Comparison of ENCODE assay signal across 12 cellular contexts in genomic region chr20:3798908-3799248, GRCh38. TPM values are rescaled to one million over a fixed set of nuclear protein-coding genes. Genes with fewer than 3 reads are reported as not detected.
A peak's percentile ranks its signal among the peaks of the same experiment; 100 is the strongest.
DNase-seq lines count a peak whose midpoint lies in the region; ATAC-seq, FAIRE-seq and TF ChIP-seq lines count a peak whose summit lies in the region.
"Had no signal": no experiment of that assay in that cellular context is flagged by ENCODE, and none has a peak within 500 bp of the region (broad histone marks: within the 10 kb centered on the region; RNA-seq: fewer than 3 reads in every experiment).

No MANE protein-coding gene starts in this region.

- H3K27ac ChIP-seq in SK-N-SH (ENCODE audit: low read depth in 2 of 2, low read length in 1 of 2): peak overlapping the region in 1 of 2 experiments; percentile 70; a peak in 2 of 4 replicates
- H3K27ac ChIP-seq in RWPE2 (ENCODE audit: poor library complexity, severe bottlenecking): peak overlapping the region; percentile 74
- peak overlapping the region; percentile 22 to 83 for H3K27ac ChIP-seq in small intestine (ENCODE audit: low read depth in 1 of 2, low read length in 1 of 2)

- H3K9ac ChIP-seq in SK-N-SH: 0 out of 2 replicates have a peak overlapping the region, but pooled peaks have one; percentile 21

- no peaks in the 10 kb centered on the region for H4K20me1 ChIP-seq in SK-N-SH (ENCODE audit: insufficient read depth)

- ATAC-seq in SK-N-SH treated with all-trans-retinoic acid at 6 μM for 48 hours: no peak
- no peak for ATAC-seq in RWPE2 (ENCODE audit: low read depth)
- ATAC-seq in HG03378 (IDR thresholded peaks at IDR 0.05; ENCODE audit: unreplicated experiment): no peak
- no peak for ATAC-seq in HG03571 (IDR thresholded peaks at IDR 0.05; ENCODE audit: unreplicated experiment)

- TF ChIP-seq EP300 in SK-N-SH (IDR thresholded peaks at IDR 0.05; ENCODE audit: borderline replicate concordance in 1 of 2, low read depth in 1 of 2, low read length in 1 of 2): no peak

- H3K27me3 ChIP-seq in SK-N-SH (ENCODE audit: insufficient read depth) (no peaks in the 10 kb centered on the region), RWPE2 (ENCODE audit: insufficient read depth, poor library complexity, severe bottlenecking) (no peaks in the 10 kb centered on the region), small intestine (ENCODE audit: control insufficient read depth in 2 of 2, insufficient read depth in 2 of 2, low read length in 2 of 2) (no peaks in the 10 kb centered on the region)

- no peaks in the 10 kb centered on the region for H3K9me3 ChIP-seq in SK-N-SH
- no peaks in the 10 kb centered on the region for H3K9me3 ChIP-seq in RWPE2 (ENCODE audit: severe bottlenecking)
- H3K9me3 ChIP-seq in small intestine (ENCODE audit: control insufficient read depth, low read depth): no peaks in the 10 kb centered on the region

- DNase-seq in SK-N-SH: no peak
- no peak for DNase-seq in RWPE2 (ENCODE audit: low spot score)
- DNase-seq in fibroblast of the aortic adventitia (ENCODE audit: low read depth): no peak
- no peak for DNase-seq in small intestine
- DNase-seq in T1000 (lab: John Stamatoyannopoulos, UW): no peak
- DNase-seq: GOT3 had no signal

- H3K36me3 ChIP-seq in SK-N-SH (replicated peaks in 1 of 2; ENCODE audit: control insufficient read depth in 1 of 2, insufficient read depth in 2 of 2, low read length in 1 of 2) (peaks cover 26 to 45% of the 10 kb centered on the region in 2 experiments), RWPE2 (ENCODE audit: low read depth) (peaks cover 71% of the 10 kb centered on the region), small intestine (ENCODE audit: control insufficient read depth in 2 of 2, insufficient read depth in 2 of 2, low read length in 2 of 2) (peaks cover 0 to 1% of the 10 kb centered on the region in 2 donors)

- 93% methylated on average over 3 of the region's 3 CpGs for WGBS in SK-N-SH (ENCODE audit: low lambda C conversion rate)
- 82 to 90% (median 82%) methylated on average over 3 of the region's 3 CpGs for WGBS in small intestine, 3 donors

- H3K4me2 ChIP-seq in SK-N-SH: peak overlapping the region; percentile 98; the same call in 1 of the 2 replicates

- CTCF ChIA-PET in SK-N-SH (lab: Yijun Ruan, JAX): interaction anchor here (3.0 kb wide), 1 partner anchor 20 kb away, joined by 23 read pairs; the partner anchor contains the start of gene AP5S1

- H3K4me3 ChIP-seq in SK-N-SH (ENCODE audit: low read depth in 2 of 2, low read length in 1 of 2) (no peak overlapping the region), RWPE2 (ENCODE audit: severe bottlenecking) (no peak overlapping the region), fibroblast of the aortic adventitia (ENCODE audit: low read depth, low read length) (peak overlapping the region; percentile 96), small intestine (ENCODE audit: low read depth in 1 of 2, low read length in 2 of 2) (no peak overlapping the region)
- H3K4me3 ChIP-seq: smooth muscle cell had no signal

- POLR2A ChIA-PET in SK-N-SH (lab: Yijun Ruan, JAX): no interaction called here

- peaks cover 3% of the 10 kb centered on the region for H3F3A ChIP-seq in SK-N-SH (replicated peaks; ENCODE audit: insufficient read depth)

- FAIRE-seq in small intestine (lab: Jason Lieb, UNC): no peak
- FAIRE-seq: islet of Langerhans had no signal

- H2AFZ ChIP-seq in SK-N-SH (ENCODE audit: low read depth): no peak overlapping the region

- H3K79me2 ChIP-seq in SK-N-SH (ENCODE audit: insufficient read depth): peaks cover 53% of the 10 kb centered on the region

- TF ChIP-seq CTCF in SK-N-SH (IDR thresholded peaks at IDR 0.05): no peak
- TF ChIP-seq CTCF in RWPE2 (IDR thresholded peaks at IDR 0.05; ENCODE audit: poor library complexity, severe bottlenecking): no peak
- TF ChIP-seq CTCF in fibroblast of the aortic adventitia (IDR thresholded peaks at IDR 0.05; ENCODE audit: insufficient read depth, low read length): no peak

- no peaks in the 10 kb centered on the region for H3K9me2 ChIP-seq in SK-N-SH

- TF ChIP-seq RAD21 in SK-N-SH (IDR thresholded peaks at IDR 0.05; ENCODE audit: low read length): no peak

- H3K4me1 ChIP-seq in SK-N-SH (ENCODE audit: control insufficient read depth in 1 of 2, insufficient read depth in 2 of 2, low read depth in 1 of 2, low read length in 1 of 2): peaks cover 17 to 41% of the 10 kb centered on the region in 2 experiments; a peak in 3 of 4 replicates
- peaks cover 15% of the 10 kb centered on the region for H3K4me1 ChIP-seq in RWPE2 (ENCODE audit: insufficient read depth, poor library complexity, severe bottlenecking)
- peaks cover 10 to 18% of the 10 kb centered on the region in 2 donors for H3K4me1 ChIP-seq in small intestine (ENCODE audit: control insufficient read depth in 2 of 2, insufficient read depth in 1 of 2, low read depth in 1 of 2, low read length in 1 of 2)

TF ChIP-seq in SK-N-SH, 30 proteins besides CTCF, POLR2A, EP300 and RAD21:
- TF ChIP-seq FOXM1 (IDR thresholded peaks at IDR 0.05; ENCODE audit: low read depth) (no peak), ELF1 (IDR thresholded peaks at IDR 0.05) (no peak)
TF ChIP-seq in SK-N-SH: peak in this region for 0.

TF ChIP-seq in SK-N-SH treated with all-trans-retinoic acid at 6 μM for 48 hours, 23 proteins besides CTCF, POLR2A, EP300 and RAD21 (continues in another document):
- no peak for TF ChIP-seq ZNF8 (CRISPR knock-in tag; IDR thresholded peaks at IDR 0.05)
- no peak for TF ChIP-seq OSR1 (CRISPR knock-in tag; IDR thresholded peaks at IDR 0.05)
- no peak for TF ChIP-seq ZNF70 (CRISPR knock-in tag; IDR thresholded peaks at IDR 0.05)
- TF ChIP-seq ESRRG (CRISPR knock-in tag; IDR thresholded peaks at IDR 0.05): no peak
- no peak for TF ChIP-seq PATZ1 (CRISPR knock-in tag; IDR thresholded peaks at IDR 0.05; ENCODE audit: borderline replicate concordance)
- no peak for TF ChIP-seq SNAI2 (CRISPR knock-in tag; IDR thresholded peaks at IDR 0.05)
- TF ChIP-seq ARNTL (CRISPR knock-in tag; IDR thresholded peaks at IDR 0.05; ENCODE audit: borderline replicate concordance, low read depth): no peak
- no peak for TF ChIP-seq PPARA (CRISPR knock-in tag; IDR thresholded peaks at IDR 0.05; ENCODE audit: borderline replicate concordance)
- no peak for TF ChIP-seq POU6F1 (CRISPR knock-in tag; IDR thresholded peaks at IDR 0.05; ENCODE audit: borderline replicate concordance, low read depth)

RNA-seq across cellular contexts. Expression of gene CDC25B, which starts 2.8 kb away (rescaled TPM):
- polyA plus RNA-seq in SK-N-SH (2012; rRNA removed): 41.5 and 56.5 TPM in 2 replicates
- 26.5 and 35.3 TPM in 2 replicates for polyA plus RNA-seq in SK-N-SH (2012; cell fraction: cytosol; rRNA removed)
- polyA plus RNA-seq in SK-N-SH (2012; cell fraction: nucleus; rRNA removed): 173 and 208 TPM in 2 replicates
- 51.0 and 58.5 TPM in 2 replicates for total RNA-seq in fibroblast of the aortic adventitia (ENCODE audit: low replicate concordance)
- polyA plus RNA-seq in small intestine: 10 to 100 TPM; 15.7 to 53.8 (median 15.9) TPM

RNA-seq across cellular contexts. Expression of gene CENPB, which starts 12.3 kb away (rescaled TPM):
- 37.6 and 41.2 TPM in 2 replicates for polyA plus RNA-seq in SK-N-SH (2012; rRNA removed)
- 29.8 and 39.9 TPM in 2 replicates for polyA plus RNA-seq in SK-N-SH (2012; cell fraction: cytosol; rRNA removed)
- 26.3 and 35.2 TPM in 2 replicates for polyA plus RNA-seq in SK-N-SH (2012; cell fraction: nucleus; rRNA removed)
- total RNA-seq in fibroblast of the aortic adventitia (ENCODE audit: low replicate concordance): 94.8 and 170 TPM in 2 replicates
- 10 to 100 TPM; 60.4 to 73.2 (median 60.5) TPM for polyA plus RNA-seq in small intestine

RNA-seq across cellular contexts. Expression of gene SPEF1, which starts 17.6 kb away (rescaled TPM):
- polyA plus RNA-seq in SK-N-SH (2012; rRNA removed) (1.6 and 1.8 TPM in 2 replicates), small intestine (under 1 TPM in 1 of 3 donors, not detected in 2; 0.06 TPM)
- 1.1 and 1.4 TPM in 2 replicates for polyA plus RNA-seq in SK-N-SH (2012; cell fraction: cytosol; rRNA removed)
- polyA plus RNA-seq in SK-N-SH (2012; cell fraction: nucleus; rRNA removed): 4.5 and 5.8 TPM in 2 replicates
- 0.09 TPM in 1 of 2 replicates, not detected in the other for total RNA-seq in fibroblast of the aortic adventitia (ENCODE audit: low replicate concordance)
- total RNA-seq: dermis blood vessel endothelial cell had no signal

RNA-seq across cellular contexts. Expression of gene AP5S1, which starts 21.5 kb away (rescaled TPM):
- 8.6 and 10.3 TPM in 2 replicates for polyA plus RNA-seq in SK-N-SH (2012; rRNA removed)
- 4.7 and 6.5 TPM in 2 replicates for polyA plus RNA-seq in SK-N-SH (2012; cell fraction: cytosol; rRNA removed)
- 9.7 and 10.8 TPM in 2 replicates for polyA plus RNA-seq in SK-N-SH (2012; cell fraction: nucleus; rRNA removed)
- total RNA-seq in fibroblast of the aortic adventitia (ENCODE audit: low replicate concordance): 9.4 and 20.4 TPM in 2 replicates
- polyA plus RNA-seq in small intestine: 10 to 100 TPM; 11.6 to 14.7 (median 12.4) TPM

RNA-seq across cellular contexts. Expression of gene ADISSP, which starts 31.3 kb away (rescaled TPM):
- polyA plus RNA-seq in SK-N-SH (2012; rRNA removed) (59.9 and 73.9 TPM in 2 replicates), small intestine (10 to 100 TPM in 2 of 3 donors, 1 to 10 TPM in 1; 5.8 to 38.4 (median 14.3) TPM)
- polyA plus RNA-seq in SK-N-SH (2012; cell fraction: cytosol; rRNA removed): 31.6 and 54.9 TPM in 2 replicates
- 36.1 and 49.8 TPM in 2 replicates for polyA plus RNA-seq in SK-N-SH (2012; cell fraction: nucleus; rRNA removed)
- 28.4 and 37.7 TPM in 2 replicates for total RNA-seq in fibroblast of the aortic adventitia (ENCODE audit: low replicate concordance)
